Comparison of ENCODE assay signal across 19 cellular contexts in the genomic region with DNA sequence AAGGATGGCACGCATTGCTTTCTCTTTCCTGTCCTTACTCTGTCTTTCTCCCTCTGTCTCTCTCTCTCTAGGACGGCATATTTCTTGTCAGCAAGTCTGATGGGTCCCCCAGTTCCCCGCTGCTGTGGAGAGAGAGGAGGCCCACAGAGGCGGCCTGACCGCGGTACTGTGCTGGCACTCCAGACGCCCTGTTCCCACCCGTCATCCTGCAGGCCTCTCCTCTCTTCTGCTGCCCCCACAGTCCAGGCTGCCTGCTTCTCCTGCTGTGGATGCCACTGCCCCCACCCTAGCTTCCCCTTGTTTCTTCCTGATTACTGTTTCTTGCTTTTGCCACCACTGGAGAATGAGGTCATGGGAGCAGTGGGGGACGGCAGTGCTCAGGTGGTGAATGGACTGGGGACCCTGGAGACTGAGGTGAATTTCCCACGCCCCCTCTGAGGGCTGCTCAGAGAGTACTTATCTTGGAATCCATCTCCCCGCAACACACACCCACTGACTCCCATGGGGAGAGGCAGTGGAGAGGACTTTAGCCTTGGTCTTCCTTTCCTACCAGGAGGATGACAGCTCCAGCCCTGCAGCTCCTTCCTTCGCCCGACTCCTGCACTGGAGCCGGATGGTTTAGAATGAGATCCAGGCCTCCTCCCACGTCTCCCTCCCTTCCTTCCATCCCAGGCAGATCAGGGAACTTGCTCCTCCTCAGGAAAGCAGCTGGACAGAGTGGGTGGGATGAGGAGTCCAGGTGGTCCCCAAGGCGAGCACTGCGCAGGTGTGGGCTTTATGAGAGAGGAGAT.
DNase-seq lines count a peak whose midpoint lies in the region; ATAC-seq, FAIRE-seq and TF ChIP-seq lines count a peak whose summit lies in the region.
"Had no signal": no experiment of that assay in that cellular context is flagged by ENCODE, and none has a peak within 500 bp of the region (broad histone marks: within the 10 kb centered on the region; RNA-seq: fewer than 3 reads in every experiment).

No MANE protein-coding gene starts in this region.

- peaks cover 37% of the 10 kb centered on the region for H3K4me1 ChIP-seq in left ventricle myocardium inferior

- peaks cover 21% of the 10 kb centered on the region for H3K4me1 Mint-ChIP-seq in WTC11

- no peak overlapping the region for H3K4me3 Mint-ChIP-seq in WTC11

- peak; percentile 56 for FAIRE-seq in urothelium cell line (lab: Jason Lieb, UNC)
- FAIRE-seq: bronchial epithelial cell, GM12891 had no signal

- H3K36me3 ChIP-seq in left ventricle myocardium inferior = no peaks in the 10 kb centered on the region
- H3K36me3 ChIP-seq: gastrocnemius medialis, sigmoid colon had no signal

- no peak for ATAC-seq in left ventricle myocardium superior
- ATAC-seq in WTC11 = no peak
- no peak for ATAC-seq in GM19023 (IDR thresholded peaks at IDR 0.05; ENCODE audit: unreplicated experiment)
- ATAC-seq in GM18502 (IDR thresholded peaks at IDR 0.05; ENCODE audit: poor library complexity, unreplicated experiment) = no peak
- ATAC-seq: gastrocnemius medialis, HCT116 had no signal

- H3K27me3 Mint-ChIP-seq in WTC11 (ENCODE audit: low read depth) = no peaks in the 10 kb centered on the region

- H3K4me3 ChIP-seq in left ventricle myocardium inferior = no peak overlapping the region
- H3K4me3 ChIP-seq: gastrocnemius medialis, sigmoid colon had no signal

- no peaks in the 10 kb centered on the region for H3K36me3 Mint-ChIP-seq in WTC11

- peak overlapping the region; percentile 27 for H3K27ac ChIP-seq in left ventricle myocardium inferior (replicated peaks)
- H3K27ac ChIP-seq: gastrocnemius medialis, KMS-11, sigmoid colon had no signal

- no peaks in the 10 kb centered on the region for H3K9me3 ChIP-seq in left ventricle myocardium inferior (replicated peaks)
- H3K9me3 ChIP-seq: gastrocnemius medialis, sigmoid colon had no signal

- peaks cover 28% of the 10 kb centered on the region for H3K27me3 ChIP-seq in left ventricle myocardium inferior (ENCODE audit: low read depth)
- H3K27me3 ChIP-seq: sigmoid colon had no signal

- H3K27ac Mint-ChIP-seq in WTC11 = peak overlapping the region; percentile 56; the same call in 1 of the 2 replicates

- intact Hi-C loops in left ventricle myocardium inferior (cut with micrococcal nuclease) (no loop called here), left ventricle myocardium superior (cut with micrococcal nuclease) (loop anchor here (10.0 kb wide), 1 partner anchor 54 kb away; no protein-coding TSS in a partner anchor)

- CTCF ChIA-PET in WTC11 (lab: Charles Lee) = interaction anchor here (1.0 to 1.8 kb wide), 5 partner anchors 9 to 108 kb away, joined by 3 to 10 read pairs (median 6); no protein-coding TSS in a partner anchor

- no peaks in the 10 kb centered on the region for H3K9me3 Mint-ChIP-seq in WTC11

- DNase-seq in left ventricle myocardium inferior (no peak), left ventricle myocardium superior (no peak), WTC11 (ENCODE audit: low spot score) (no peak), left kidney (ENCODE audit: low read depth, low spot score) (peak; percentile 88), urothelium cell line (ENCODE audit: low spot score) (no peak), NCI-H226 (no peak)
- DNase-seq: activated CD8-positive, alpha-beta memory T cell treated with anti-CD3 and anti-CD28 coated beads, Interleukin-2, amount 50 U/mL, for 48 hours; gastrocnemius medialis; midbrain; NCI-H1092; NCI-H2081 treated with DMSO at 0.1 percent for 48 hours; nucleus accumbens; sigmoid colon had no signal

- POLR2A ChIA-PET in WTC11 (lab: Charles Lee) = no interaction called here

- no peak for TF ChIP-seq CTCF in left ventricle myocardium inferior (IDR thresholded peaks at IDR 0.05; ENCODE audit: borderline replicate concordance)
- no peak for TF ChIP-seq CTCF in WTC11 (IDR thresholded peaks at IDR 0.05)

TF ChIP-seq in WTC11, 78 proteins besides CTCF, POLR2A, EP300 and RAD21:
- TF ChIP-seq SMAD4 (CRISPR knock-in tag; IDR thresholded peaks at IDR 0.05) (no peak), NFE2L1 (CRISPR knock-in tag; IDR thresholded peaks at IDR 0.05) (no peak), FOXJ3 (CRISPR knock-in tag; IDR thresholded peaks at IDR 0.05; ENCODE audit: borderline replicate concordance) (no peak), SOX15 (CRISPR knock-in tag; IDR thresholded peaks at IDR 0.05) (no peak), MXD4 (CRISPR knock-in tag; IDR thresholded peaks at IDR 0.05; ENCODE audit: borderline replicate concordance) (no peak), ETV6 (CRISPR knock-in tag; IDR thresholded peaks at IDR 0.05) (no peak)
- TF ChIP-seq, protein P1, sequence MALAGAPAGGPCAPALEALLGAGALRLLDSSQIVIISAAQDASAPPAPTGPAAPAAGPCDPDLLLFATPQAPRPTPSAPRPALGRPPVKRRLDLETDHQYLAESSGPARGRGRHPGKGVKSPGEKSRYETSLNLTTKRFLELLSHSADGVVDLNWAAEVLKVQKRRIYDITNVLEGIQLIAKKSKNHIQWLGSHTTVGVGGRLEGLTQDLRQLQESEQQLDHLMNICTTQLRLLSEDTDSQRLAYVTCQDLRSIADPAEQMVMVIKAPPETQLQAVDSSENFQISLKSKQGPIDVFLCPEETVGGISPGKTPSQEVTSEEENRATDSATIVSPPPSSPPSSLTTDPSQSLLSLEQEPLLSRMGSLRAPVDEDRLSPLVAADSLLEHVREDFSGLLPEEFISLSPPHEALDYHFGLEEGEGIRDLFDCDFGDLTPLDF (CRISPR knock-in tag; IDR thresholded peaks at IDR 0.05) = no peak
- TF ChIP-seq, protein P2, sequence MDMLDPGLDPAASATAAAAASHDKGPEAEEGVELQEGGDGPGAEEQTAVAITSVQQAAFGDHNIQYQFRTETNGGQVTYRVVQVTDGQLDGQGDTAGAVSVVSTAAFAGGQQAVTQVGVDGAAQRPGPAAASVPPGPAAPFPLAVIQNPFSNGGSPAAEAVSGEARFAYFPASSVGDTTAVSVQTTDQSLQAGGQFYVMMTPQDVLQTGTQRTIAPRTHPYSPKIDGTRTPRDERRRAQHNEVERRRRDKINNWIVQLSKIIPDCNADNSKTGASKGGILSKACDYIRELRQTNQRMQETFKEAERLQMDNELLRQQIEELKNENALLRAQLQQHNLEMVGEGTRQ (CRISPR knock-in tag; IDR thresholded peaks at IDR 0.05) = no peak
- TF ChIP-seq, protein P3, sequence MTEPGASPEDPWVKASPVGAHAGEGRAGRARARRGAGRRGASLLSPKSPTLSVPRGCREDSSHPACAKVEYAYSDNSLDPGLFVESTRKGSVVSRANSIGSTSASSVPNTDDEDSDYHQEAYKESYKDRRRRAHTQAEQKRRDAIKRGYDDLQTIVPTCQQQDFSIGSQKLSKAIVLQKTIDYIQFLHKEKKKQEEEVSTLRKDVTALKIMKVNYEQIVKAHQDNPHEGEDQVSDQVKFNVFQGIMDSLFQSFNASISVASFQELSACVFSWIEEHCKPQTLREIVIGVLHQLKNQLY (CRISPR knock-in tag; IDR thresholded peaks at IDR 0.05) = no peak
- TF ChIP-seq, protein P4, sequence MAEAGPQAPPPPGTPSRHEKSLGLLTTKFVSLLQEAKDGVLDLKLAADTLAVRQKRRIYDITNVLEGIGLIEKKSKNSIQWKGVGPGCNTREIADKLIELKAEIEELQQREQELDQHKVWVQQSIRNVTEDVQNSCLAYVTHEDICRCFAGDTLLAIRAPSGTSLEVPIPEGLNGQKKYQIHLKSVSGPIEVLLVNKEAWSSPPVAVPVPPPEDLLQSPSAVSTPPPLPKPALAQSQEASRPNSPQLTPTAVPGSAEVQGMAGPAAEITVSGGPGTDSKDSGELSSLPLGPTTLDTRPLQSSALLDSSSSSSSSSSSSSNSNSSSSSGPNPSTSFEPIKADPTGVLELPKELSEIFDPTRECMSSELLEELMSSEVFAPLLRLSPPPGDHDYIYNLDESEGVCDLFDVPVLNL (CRISPR knock-in tag; IDR thresholded peaks at IDR 0.05; ENCODE audit: borderline replicate concordance, low read depth) = no peak
